In genomic region chr15:51380999-51381806, GRCh38 we compare ENCODE assay signal across 8 cellular contexts. TPM values are rescaled to one million over a fixed set of nuclear protein-coding genes. Genes with fewer than 3 reads are reported as not detected.
A peak's percentile ranks its signal among the peaks of the same experiment; 100 is the strongest.
DNase-seq lines count a peak whose midpoint lies in the region; ATAC-seq and TF ChIP-seq lines count a peak whose summit lies in the region.

No MANE protein-coding gene starts in this region.

- peak; percentile 32 to 41 for DNase-seq in activated T-cell treated with anti-CD3 and anti-CD28 coated beads, Interleukin-2, amount 50 U/mL, for 48 hours
- no peak for DNase-seq in activated T-cell treated with anti-CD3 and anti-CD28 coated beads, Interleukin-2, amount 50 U/mL, for 1 hour
- DNase-seq in LHCN-M2 (ENCODE audit: low read depth) (peak; percentile 77), SHP77 (lab: John Stamatoyannopoulos, UW) (peak; percentile 66 to 83), dermis blood vessel endothelial cell (peak; percentile 86), lower leg skin (ENCODE audit: low spot score in 2 of 2) (peak; percentile 53 to 86), thoracic aorta (ENCODE audit: low spot score) (peak; percentile 45)

- H3K27ac ChIP-seq in thoracic aorta: no peak overlapping the region

- no peak for TF ChIP-seq POLR2A in lower leg skin (IDR thresholded peaks at IDR 0.05)

- H3K36me3 ChIP-seq in thoracic aorta: no peaks in the 10 kb centered on the region

- H3K4me3 ChIP-seq in lower leg skin (ENCODE audit: low read depth, poor library complexity, severe bottlenecking): no peak overlapping the region
- no peak overlapping the region for H3K4me3 ChIP-seq in thoracic aorta

- peak; percentile 81 for ATAC-seq in GM21786 (IDR thresholded peaks at IDR 0.05; ENCODE audit: unreplicated experiment)
- peak; percentile 89 for ATAC-seq in thoracic aorta (ENCODE audit: insufficient number of reproducible peaks, low FRiP score, low read depth)

- H3K4me1 ChIP-seq in thoracic aorta (ENCODE audit: control insufficient read depth in 1 of 2, low read depth in 2 of 2): peaks cover 3 to 22% of the 10 kb centered on the region in 2 donors

- H3K27me3 ChIP-seq in thoracic aorta (replicated peaks; ENCODE audit: insufficient read depth): no peaks in the 10 kb centered on the region

- WGBS in lower leg skin, 2 donors: 31 to 33% methylated on average over 14 of the region's 14 CpGs

- intact Hi-C loops in lower leg skin (cut with DNase I; ENCODE audit: low total_unique reads): loop anchor here (10.0 kb wide), 1 partner anchor 216 kb away; no protein-coding TSS in a partner anchor

- TF ChIP-seq CTCF in lower leg skin (IDR thresholded peaks at IDR 0.05) (peak in 1 of 3 donors; percentile 86), thoracic aorta (IDR thresholded peaks at IDR 0.05) (peak; percentile 91)

- H3K9me3 ChIP-seq in thoracic aorta: no peaks in the 10 kb centered on the region

RNA-seq across cellular contexts. Expression of gene GLDN, which starts 39.7 kb away (rescaled TPM):
- total RNA-seq in LHCN-M2 (2014; rRNA removed) (not detected in 2 replicates), dermis blood vessel endothelial cell (not detected in 2 replicates), lower leg skin (1 to 10 TPM; 3.7 to 9.4 (median 4.9) TPM), thoracic aorta (10 to 100 TPM; 20.7 to 26.0 TPM)
- polyA plus RNA-seq in LHCN-M2 (2012): not detected

RNA-seq across cellular contexts. Expression of gene CYP19A1, which starts 42.8 kb away (rescaled TPM):
- total RNA-seq in LHCN-M2 (2014; rRNA removed): 2.6 TPM in 2 replicates
- polyA plus RNA-seq in LHCN-M2 (2012): 0.41 TPM
- not detected in 2 replicates for total RNA-seq in dermis blood vessel endothelial cell
- total RNA-seq in lower leg skin: 1 to 10 TPM in 3 of 4 donors, under 1 TPM in 1; 0.51 to 6.2 (median 2.6) TPM
- 1 to 10 TPM in 1 of 2 donors, under 1 TPM in 1; 0.54 to 3.1 TPM for total RNA-seq in thoracic aorta
